Comparison of ENCODE assay signal across 8 cellular contexts in genomic region chr14:74491952-74492351, GRCh38. TPM values are rescaled to one million over a fixed set of nuclear protein-coding genes. Genes with fewer than 3 reads are reported as not detected.
DNase-seq lines count a peak whose midpoint lies in the region; TF ChIP-seq lines count a peak whose summit lies in the region.

No MANE protein-coding gene starts in this region.

- peak overlapping the region; percentile 90 for H3K4me3 ChIP-seq in fibroblast of pulmonary artery (replicated peaks; ENCODE audit: low read depth, low read length)

- intact Hi-C loops in activated naive CD4-positive, alpha-beta T cell treated with anti-CD3 and anti-CD28 coated beads for 36 hours (cut with micrococcal nuclease): loop anchor here (1.0 to 5.0 kb wide), 5 partner anchors 130 to 605 kb away; partner anchors contain the start of genes DLST, ZC2HC1C and ZNF410

- peaks cover 27% of the 10 kb centered on the region for H3K4me1 Mint-ChIP-seq in activated naive CD4-positive, alpha-beta T cell treated with anti-CD3 and anti-CD28 coated beads for 36 hours (ENCODE audit: low read depth)
- peaks cover 28% of the 10 kb centered on the region for H3K4me1 Mint-ChIP-seq in activated naive CD4-positive, alpha-beta T cell treated with anti-CD3 and anti-CD28 coated beads, Interleukin-2, amount 10 ng/mL, durations not matched to agents 7 days and 5 days
- peaks cover 27% of the 10 kb centered on the region for H3K4me1 Mint-ChIP-seq in activated naive CD8-positive, alpha-beta T cell treated with anti-CD3 and anti-CD28 coated beads for 36 hours

- H3K27ac Mint-ChIP-seq in activated naive CD4-positive, alpha-beta T cell treated with anti-CD3 and anti-CD28 coated beads for 36 hours: no peak overlapping the region
- H3K27ac Mint-ChIP-seq in activated naive CD4-positive, alpha-beta T cell treated with anti-CD3 and anti-CD28 coated beads, Interleukin-2, amount 10 ng/mL, durations not matched to agents 7 days and 5 days: no peak overlapping the region
- H3K27ac Mint-ChIP-seq in activated naive CD8-positive, alpha-beta T cell treated with anti-CD3 and anti-CD28 coated beads for 36 hours: no peak overlapping the region

- CTCF ChIA-PET in activated naive CD4-positive, alpha-beta T cell treated with anti-CD3 and anti-CD28 coated beads for 36 hours (lab: Charles Lee): interaction anchor here (0.6 kb wide), 1 partner anchor 310 kb away, joined by 3 read pairs; no protein-coding TSS in a partner anchor
- CTCF ChIA-PET in activated naive CD4-positive, alpha-beta T cell treated with anti-CD3 and anti-CD28 coated beads, Interleukin-2, amount 10 ng/mL, durations not matched to agents 7 days and 5 days (lab: Charles Lee): interaction anchor here (1.3 kb wide), 1 partner anchor 31 kb away, joined by 5 read pairs; no protein-coding TSS in a partner anchor

- H3K27me3 Mint-ChIP-seq in activated naive CD4-positive, alpha-beta T cell treated with anti-CD3 and anti-CD28 coated beads for 36 hours (ENCODE audit: low read depth): no peaks in the 10 kb centered on the region
- peaks cover 10% of the 10 kb centered on the region for H3K27me3 Mint-ChIP-seq in activated naive CD4-positive, alpha-beta T cell treated with anti-CD3 and anti-CD28 coated beads, Interleukin-2, amount 10 ng/mL, durations not matched to agents 7 days and 5 days
- H3K27me3 Mint-ChIP-seq in activated naive CD8-positive, alpha-beta T cell treated with anti-CD3 and anti-CD28 coated beads for 36 hours: no peaks in the 10 kb centered on the region

- no peak overlapping the region for H3K4me3 Mint-ChIP-seq in activated naive CD4-positive, alpha-beta T cell treated with anti-CD3 and anti-CD28 coated beads for 36 hours
- H3K4me3 Mint-ChIP-seq in activated naive CD4-positive, alpha-beta T cell treated with anti-CD3 and anti-CD28 coated beads, Interleukin-2, amount 10 ng/mL, durations not matched to agents 7 days and 5 days: no peak overlapping the region
- H3K4me3 Mint-ChIP-seq in activated naive CD8-positive, alpha-beta T cell treated with anti-CD3 and anti-CD28 coated beads for 36 hours: no peak overlapping the region

- TF ChIP-seq CTCF in fibroblast of pulmonary artery (IDR thresholded peaks at IDR 0.05; ENCODE audit: low read length, missing control alignments): peak; percentile 22

- H3K9me3 Mint-ChIP-seq in activated naive CD4-positive, alpha-beta T cell treated with anti-CD3 and anti-CD28 coated beads for 36 hours: no peaks in the 10 kb centered on the region
- no peaks in the 10 kb centered on the region for H3K9me3 Mint-ChIP-seq in activated naive CD4-positive, alpha-beta T cell treated with anti-CD3 and anti-CD28 coated beads, Interleukin-2, amount 10 ng/mL, durations not matched to agents 7 days and 5 days
- no peaks in the 10 kb centered on the region for H3K9me3 Mint-ChIP-seq in activated naive CD8-positive, alpha-beta T cell treated with anti-CD3 and anti-CD28 coated beads for 36 hours

- peak; percentile 26 for DNase-seq in activated naive CD4-positive, alpha-beta T cell treated with anti-CD3 and anti-CD28 coated beads for 36 hours
- no peak for DNase-seq in activated naive CD4-positive, alpha-beta T cell treated with anti-CD3 and anti-CD28 coated beads, Interleukin-2, amount 10 ng/mL, durations not matched to agents 7 days and 5 days
- peak; percentile 81 for DNase-seq in RKO (ENCODE audit: low spot score)
- DNase-seq in fibroblast of pulmonary artery (ENCODE audit: low read depth): peak; percentile 45
- peak; percentile 40 for DNase-seq in retina
- DNase-seq in COLO668 (lab: John Stamatoyannopoulos, UW; ENCODE audit: unreplicated experiment): no peak
- DNase-seq in activated naive CD8-positive, alpha-beta T cell treated with anti-CD3 and anti-CD28 coated beads for 36 hours: no peak
- DNase-seq in NCI-H510A treated with DMSO at 0.1 percent for 48 hours (lab: John Stamatoyannopoulos, UW): no peak

- H3K36me3 Mint-ChIP-seq in activated naive CD4-positive, alpha-beta T cell treated with anti-CD3 and anti-CD28 coated beads for 36 hours (ENCODE audit: low read depth): no peaks in the 10 kb centered on the region
- H3K36me3 Mint-ChIP-seq in activated naive CD4-positive, alpha-beta T cell treated with anti-CD3 and anti-CD28 coated beads, Interleukin-2, amount 10 ng/mL, durations not matched to agents 7 days and 5 days: peaks cover 9% of the 10 kb centered on the region
- peaks cover 3% of the 10 kb centered on the region for H3K36me3 Mint-ChIP-seq in activated naive CD8-positive, alpha-beta T cell treated with anti-CD3 and anti-CD28 coated beads for 36 hours

RNA-seq across cellular contexts. Expression of gene NPC2, which starts 1.2 kb away (rescaled TPM):
- total RNA-seq in activated naive CD4-positive, alpha-beta T cell treated with anti-CD3 and anti-CD28 coated beads for 36 hours: 10 to 100 TPM; 36.3 to 38.0 TPM
- total RNA-seq in activated naive CD8-positive, alpha-beta T cell treated with anti-CD3 and anti-CD28 coated beads for 36 hours: 10 to 100 TPM; 12.5 to 14.2 TPM

RNA-seq across cellular contexts. Expression of gene ISCA2, which starts 1.6 kb away (rescaled TPM):
- 10 to 100 TPM; 27.7 to 30.9 TPM for total RNA-seq in activated naive CD4-positive, alpha-beta T cell treated with anti-CD3 and anti-CD28 coated beads for 36 hours
- total RNA-seq in activated naive CD8-positive, alpha-beta T cell treated with anti-CD3 and anti-CD28 coated beads for 36 hours: 10 to 100 TPM; 29.7 to 31.0 TPM

Comparison
In these comparisons a context has a peak if more than half of its experiments do, and no peak if none do; other contexts are left out.
1. DNase-seq: peak in activated naive CD4-positive, alpha-beta T cell treated with anti-CD3 and anti-CD28 coated beads for 36 hours (single experiment), RKO (single experiment), fibroblast of pulmonary artery (single experiment) and retina (single experiment); none in activated naive CD4-positive, alpha-beta T cell treated with anti-CD3 and anti-CD28 coated beads, Interleukin-2, amount 10 ng/mL, durations not matched to agents 7 days and 5 days (single experiment), COLO668 (single experiment), activated naive CD8-positive, alpha-beta T cell treated with anti-CD3 and anti-CD28 coated beads for 36 hours (single experiment) and NCI-H510A treated with DMSO at 0.1 percent for 48 hours (single experiment).